Comparison of ENCODE assay signal across 11 cellular contexts in the genomic region with DNA sequence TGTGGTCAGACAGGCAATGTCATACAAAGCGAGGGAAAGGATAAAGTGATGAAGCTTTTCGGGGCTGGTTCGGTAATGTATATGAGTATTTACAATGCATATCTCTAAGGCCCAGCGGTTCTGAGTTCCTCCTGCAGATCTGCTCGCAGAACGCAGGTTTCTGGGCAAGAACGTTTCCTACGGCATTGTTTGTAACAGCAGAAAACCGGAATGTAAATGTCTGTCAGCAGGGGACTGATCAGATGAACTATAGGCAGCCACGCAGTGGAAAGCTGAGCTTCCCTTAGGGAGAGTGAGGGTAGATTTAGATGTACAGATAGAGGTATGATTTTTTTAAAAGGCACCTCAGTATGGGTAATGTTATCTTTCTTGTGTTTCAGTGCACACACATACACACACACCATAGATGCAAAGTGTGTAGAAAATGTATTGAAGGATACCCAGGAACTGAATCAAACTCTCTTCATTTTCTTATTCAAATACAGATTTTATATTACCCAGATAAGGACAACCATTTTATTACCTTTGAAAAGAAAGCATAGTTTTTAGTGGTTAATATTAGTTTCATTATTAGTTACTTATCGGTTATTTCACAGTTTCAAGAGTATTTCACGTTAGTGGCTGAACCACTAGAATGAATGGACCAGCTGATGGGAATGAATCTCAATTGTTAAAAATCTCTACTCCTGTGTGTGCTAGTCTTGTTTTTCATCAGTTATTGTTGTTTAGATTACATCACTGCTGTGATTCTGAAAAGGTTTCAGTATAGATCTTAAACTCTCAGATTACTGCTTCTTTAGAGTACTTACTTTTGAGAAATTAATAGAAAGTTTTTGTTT.
DNase-seq lines count a peak whose midpoint lies in the region; ATAC-seq lines count a peak whose summit lies in the region.
"Had no signal": no experiment of that assay in that cellular context is flagged by ENCODE, and none has a peak within 500 bp of the region (broad histone marks: within the 10 kb centered on the region; RNA-seq: fewer than 3 reads in every experiment).

No MANE protein-coding gene starts in this region.

- no peaks in the 10 kb centered on the region for H3K27me3 Mint-ChIP-seq in stimulated activated naive CD8-positive, alpha-beta T cell treated with anti-CD3 and anti-CD28 coated beads, Interleukin-15, amount 100 ng/mL, for 72 hours

- peak overlapping the region; percentile 88 to 96 for H3K27ac Mint-ChIP-seq in stimulated activated naive CD8-positive, alpha-beta T cell treated with anti-CD3 and anti-CD28 coated beads, Interleukin-15, amount 100 ng/mL, for 72 hours

- H3K4me1 Mint-ChIP-seq in stimulated activated naive CD8-positive, alpha-beta T cell treated with anti-CD3 and anti-CD28 coated beads, Interleukin-15, amount 100 ng/mL, for 72 hours, result peaks cover 86% of the 10 kb centered on the region

- ATAC-seq in stimulated activated naive CD8-positive, alpha-beta T cell treated with anti-CD3 and anti-CD28 coated beads, Interleukin-15, amount 100 ng/mL, for 72 hours, result peak; percentile 83
- no peak for ATAC-seq in stimulated activated naive CD8-positive, alpha-beta T cell treated with anti-CD3 and anti-CD28 coated beads, Interleukin-15, Interleukin-2, amounts not matched to agents 100 U/mL and 50 U/mL, for 24 hours
- ATAC-seq in HG02840 (IDR thresholded peaks at IDR 0.05; ENCODE audit: low FRiP score, unreplicated experiment), result peak; percentile 76
- ATAC-seq: right lobe of liver had no signal

- DNase-seq in stimulated activated naive CD8-positive, alpha-beta T cell treated with anti-CD3 and anti-CD28 coated beads, Interleukin-15, amount 100 ng/mL, for 72 hours, result no peak
- DNase-seq in stimulated activated naive CD8-positive, alpha-beta T cell treated with anti-CD3 and anti-CD28 coated beads, Interleukin-15, Interleukin-2, amounts not matched to agents 100 U/mL and 50 U/mL, for 24 hours, result no peak
- DNase-seq in NCI-H2171 treated with DMSO at 0.1 percent for 48 hours (lab: John Stamatoyannopoulos, UW) (peak; percentile 88), SKM-1 treated with dmso at 0.1 percent for 144 hours (lab: John Stamatoyannopoulos, UW; ENCODE audit: unreplicated experiment) (no peak), NCI-H2196 (lab: John Stamatoyannopoulos, UW; ENCODE audit: unreplicated experiment) (no peak), DMS79 (lab: John Stamatoyannopoulos, UW) (no peak), HCEC 1CT (no peak)
- DNase-seq: activated CD8-positive, alpha-beta memory T cell treated with anti-CD3 and anti-CD28 coated beads for 24 hours; effector CD8-positive, alpha-beta T cell; right lobe of liver had no signal

- peaks cover 0 to 9% of the 10 kb centered on the region in 2 donors for H3K9me3 Mint-ChIP-seq in stimulated activated naive CD8-positive, alpha-beta T cell treated with anti-CD3 and anti-CD28 coated beads, Interleukin-15, amount 100 ng/mL, for 72 hours

- peak overlapping the region in 1 of 2 donors; percentile 63 for H3K4me3 Mint-ChIP-seq in stimulated activated naive CD8-positive, alpha-beta T cell treated with anti-CD3 and anti-CD28 coated beads, Interleukin-15, amount 100 ng/mL, for 72 hours
